ENCODE assay signal across 18 cellular contexts in the genomic region with DNA sequence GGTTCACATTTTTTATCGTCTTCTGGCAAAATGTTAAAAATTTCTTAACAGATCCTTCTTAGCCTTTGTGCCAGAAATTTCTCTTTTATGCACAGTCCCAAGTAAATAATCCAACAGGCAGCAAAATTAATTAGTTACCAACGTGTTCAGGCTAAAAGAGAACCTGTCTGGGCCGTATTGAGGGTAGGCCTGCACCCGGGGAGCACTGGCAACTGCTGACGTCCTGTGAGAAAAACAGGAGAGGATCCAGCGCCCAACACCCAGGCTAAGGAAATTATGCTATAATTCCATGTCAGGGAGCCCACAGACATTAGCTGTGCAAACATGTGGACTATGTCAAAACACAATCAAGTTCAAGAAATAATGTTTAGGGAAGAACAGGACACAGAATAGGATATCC. TPM values are rescaled to one million over a fixed set of nuclear protein-coding genes. Genes with fewer than 3 reads are reported as not detected.
"Had no signal": no experiment of that assay in that cellular context is flagged by ENCODE, and none has a peak within 500 bp of the region (broad histone marks: within the 10 kb centered on the region; RNA-seq: fewer than 3 reads in every experiment).

No MANE protein-coding gene starts in this region.

- H3K27ac ChIP-seq: ascending aorta, hepatocyte had no signal

- H3K9me3 ChIP-seq: ascending aorta had no signal

- H3K4me3 ChIP-seq: ascending aorta, hepatocyte, skin epidermis had no signal

- DNase-seq: activated CD4-positive, alpha-beta T cell treated with anti-CD3 and anti-CD28 coated beads, Interleukin-2, amount 50 U/mL, for 1 hour; activated naive CD4-positive, alpha-beta T cell treated with Interleukin-2 at 50 U/mL for 16 hours; activated naive CD8-positive, alpha-beta T cell treated with anti-CD3 and anti-CD28 coated beads, Interleukin-2, amount 50 U/mL, for 24 hours; activated T-cell treated with anti-CD3 and anti-CD28 coated beads for 4 hours; islet precursor cell; midbrain; stimulated activated CD4-positive, alpha-beta T cell treated with anti-CD3 and anti-CD28 coated beads, Interleukin-4, amount 100 ng/mL, for 24 hours; stimulated activated naive CD4-positive, alpha-beta T cell; substantia nigra; T-helper 9 cell had no signal

- H3K4me1 ChIP-seq: ascending aorta had no signal

- H3K36me3 ChIP-seq: ascending aorta had no signal

- ATAC-seq: activated CD4-positive, CD25-positive, alpha-beta regulatory T cell treated with anti-CD3 and anti-CD28 coated beads, Interleukin-2, amount 50 U/mL, for 24 hours; activated naive CD8-positive, alpha-beta T cell treated with anti-CD3 and anti-CD28 coated beads, Interleukin-2, amount 50 U/mL, for 24 hours had no signal

- H3K27me3 ChIP-seq: ascending aorta, hepatocyte had no signal

RNA-seq across cellular contexts. Expression of gene CSTA, which starts 30.7 kb away (rescaled TPM):
- total RNA-seq: activated CD8-positive, alpha-beta memory T cell treated with anti-CD3 and anti-CD28 coated beads for 36 hours; ascending aorta; dermis microvascular lymphatic vessel endothelial cell; epithelial cell of proximal tubule; hepatocyte had no signal
- polyA plus RNA-seq: neural cell had no signal
